Comparison of ENCODE assay signal across 10 cellular contexts in the genomic region with DNA sequence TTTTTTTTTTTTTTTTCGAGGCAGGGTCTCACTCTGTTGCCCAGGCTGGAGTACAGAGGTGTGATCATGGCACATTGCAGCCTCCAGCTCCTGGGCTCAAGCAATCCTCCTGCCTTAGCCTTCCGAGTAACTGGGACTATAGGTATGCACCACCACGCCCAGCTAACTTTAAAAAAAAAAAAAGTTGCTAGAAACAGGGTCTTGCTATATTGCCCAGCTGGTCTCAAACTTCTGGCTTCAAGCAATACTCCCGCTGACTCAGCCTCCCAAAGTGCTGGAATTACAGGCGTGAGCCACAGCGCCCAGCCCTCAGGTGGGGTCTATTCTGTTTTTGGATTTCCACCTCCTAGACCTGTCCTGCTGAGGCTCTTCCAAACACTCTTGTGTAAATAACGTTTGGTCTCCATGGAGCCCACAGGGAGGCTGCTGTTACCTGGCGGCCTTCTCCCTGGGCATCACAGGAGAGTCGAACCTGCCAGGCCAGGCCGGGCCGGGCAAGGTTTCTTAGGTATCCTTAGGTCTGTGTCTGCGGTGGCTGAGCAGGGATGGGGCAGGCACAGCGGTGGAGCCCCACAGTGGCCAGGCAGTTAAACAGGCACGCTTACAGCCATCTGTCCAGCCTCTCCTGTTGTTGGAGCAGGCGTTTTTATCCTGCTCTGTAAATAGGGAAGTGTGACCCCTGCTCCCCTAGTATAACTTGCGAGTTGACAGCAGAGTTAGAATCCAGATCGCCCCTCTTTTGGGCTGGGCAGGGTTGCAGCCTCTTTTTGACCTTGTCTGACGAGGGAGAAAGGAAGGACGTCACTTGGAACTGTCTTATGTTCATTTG. TPM values are rescaled to one million over a fixed set of nuclear protein-coding genes. Genes with fewer than 3 reads are reported as not detected.
A peak's percentile ranks its signal among the peaks of the same experiment; 100 is the strongest.
DNase-seq lines count a peak whose midpoint lies in the region; ATAC-seq and TF ChIP-seq lines count a peak whose summit lies in the region.
"Had no signal": no experiment of that assay in that cellular context is flagged by ENCODE, and none has a peak within 500 bp of the region (broad histone marks: within the 10 kb centered on the region; RNA-seq: fewer than 3 reads in every experiment).

No MANE protein-coding gene starts in this region.

- no peaks in the 10 kb centered on the region for H3K27me3 Mint-ChIP-seq in activated naive CD8-positive, alpha-beta T cell treated with anti-CD3 and anti-CD28 coated beads, Interleukin-2, amount 50 U/mL, for 24 hours
- H3K27me3 Mint-ChIP-seq in activated naive CD8-positive, alpha-beta T cell treated with anti-CD3 and anti-CD28 coated beads for 36 hours = no peaks in the 10 kb centered on the region
- no peaks in the 10 kb centered on the region for H3K27me3 Mint-ChIP-seq in mesothelial cell of epicardium (ENCODE audit: low read depth)
- H3K27me3 Mint-ChIP-seq: B cell had no signal

- DNase-seq in activated naive CD8-positive, alpha-beta T cell treated with anti-CD3 and anti-CD28 coated beads, Interleukin-2, amount 50 U/mL, for 24 hours = no peak
- DNase-seq in activated naive CD8-positive, alpha-beta T cell treated with anti-CD3 and anti-CD28 coated beads for 36 hours = no peak
- no peak for DNase-seq in mesothelial cell of epicardium (ENCODE audit: low spot score in 2 of 2, unreplicated experiment in 2 of 2)
- DNase-seq in vagina (ENCODE audit: extremely low spot score in 2 of 2) = no peak
- no peak for DNase-seq in activated CD8-positive, alpha-beta memory T cell treated with anti-CD3 and anti-CD28 coated beads, Interleukin-2, amount 50 U/mL, for 48 hours
- DNase-seq in NCI-H2171 treated with DMSO at 0.1 percent for 48 hours (lab: John Stamatoyannopoulos, UW) = no peak

- no peak for TF ChIP-seq POLR2A in vagina (IDR thresholded peaks at IDR 0.05)

- intact Hi-C loops in vagina (cut with DNase I) = loop anchor here (5.0 to 10.0 kb wide), 2 partner anchors 54 to 88 kb away; a partner anchor contains a TSS

- peaks cover 12% of the 10 kb centered on the region for H3K36me3 Mint-ChIP-seq in activated naive CD8-positive, alpha-beta T cell treated with anti-CD3 and anti-CD28 coated beads, Interleukin-2, amount 50 U/mL, for 24 hours (ENCODE audit: low read depth)
- peaks cover 16% of the 10 kb centered on the region for H3K36me3 Mint-ChIP-seq in activated naive CD8-positive, alpha-beta T cell treated with anti-CD3 and anti-CD28 coated beads for 36 hours
- peaks cover 10% of the 10 kb centered on the region for H3K36me3 Mint-ChIP-seq in mesothelial cell of epicardium

- H3K36me3 ChIP-seq in endocrine pancreas (ENCODE audit: control insufficient read depth, insufficient read depth, low read length) (no peaks in the 10 kb centered on the region), vagina (no peaks in the 10 kb centered on the region)

- H3K4me1 Mint-ChIP-seq in activated naive CD8-positive, alpha-beta T cell treated with anti-CD3 and anti-CD28 coated beads, Interleukin-2, amount 50 U/mL, for 24 hours = peaks cover 15% of the 10 kb centered on the region
- peaks cover 15% of the 10 kb centered on the region for H3K4me1 Mint-ChIP-seq in activated naive CD8-positive, alpha-beta T cell treated with anti-CD3 and anti-CD28 coated beads for 36 hours
- peaks cover 17% of the 10 kb centered on the region for H3K4me1 Mint-ChIP-seq in mesothelial cell of epicardium

- no peaks in the 10 kb centered on the region for H3K9me3 ChIP-seq in endocrine pancreas (ENCODE audit: control insufficient read depth, low read length)
- H3K9me3 ChIP-seq in vagina = no peaks in the 10 kb centered on the region

- H3K9me3 Mint-ChIP-seq in activated naive CD8-positive, alpha-beta T cell treated with anti-CD3 and anti-CD28 coated beads, Interleukin-2, amount 50 U/mL, for 24 hours = no peaks in the 10 kb centered on the region
- H3K9me3 Mint-ChIP-seq in activated naive CD8-positive, alpha-beta T cell treated with anti-CD3 and anti-CD28 coated beads for 36 hours = no peaks in the 10 kb centered on the region
- H3K9me3 Mint-ChIP-seq in mesothelial cell of epicardium = no peaks in the 10 kb centered on the region
- H3K9me3 Mint-ChIP-seq: activated T-helper 2 cell treated with anti-CD3 and anti-CD28 coated beads, Interferon-gamma antibody, Interleukin-2, Interleukin-4, amounts not matched to agents 10 μg/mL and 5 μg/mL and 100 μg/mL, durations not matched to agents 14 hours and 24 hours and 36 hours had no signal

- TF ChIP-seq CTCF in mesothelial cell of epicardium (IDR thresholded peaks at IDR 0.05; ENCODE audit: unreplicated experiment) (no peak), vagina (IDR thresholded peaks at IDR 0.05) (no peak)

- H3K9ac ChIP-seq in endocrine pancreas (ENCODE audit: control insufficient read depth, insufficient read depth, low read length) = peak overlapping the region; percentile 16

- no peak overlapping the region for H3K4me3 ChIP-seq in endocrine pancreas (ENCODE audit: control insufficient read depth, insufficient read depth, low read length)
- peak overlapping the region; percentile 1 to 21 for H3K4me3 ChIP-seq in vagina

- no peaks in the 10 kb centered on the region for H3K4me1 ChIP-seq in endocrine pancreas (ENCODE audit: control insufficient read depth, insufficient read depth, low read length)
- H3K4me1 ChIP-seq in vagina = peaks cover 71% of the 10 kb centered on the region

- H3K4me3 Mint-ChIP-seq in activated naive CD8-positive, alpha-beta T cell treated with anti-CD3 and anti-CD28 coated beads, Interleukin-2, amount 50 U/mL, for 24 hours = no peak overlapping the region
- H3K4me3 Mint-ChIP-seq in activated naive CD8-positive, alpha-beta T cell treated with anti-CD3 and anti-CD28 coated beads for 36 hours = no peak overlapping the region
- no peak overlapping the region for H3K4me3 Mint-ChIP-seq in mesothelial cell of epicardium
- H3K4me3 Mint-ChIP-seq: B cell had no signal

- H3K27ac Mint-ChIP-seq in activated naive CD8-positive, alpha-beta T cell treated with anti-CD3 and anti-CD28 coated beads, Interleukin-2, amount 50 U/mL, for 24 hours = no peak overlapping the region
- H3K27ac Mint-ChIP-seq in activated naive CD8-positive, alpha-beta T cell treated with anti-CD3 and anti-CD28 coated beads for 36 hours = no peak overlapping the region
- H3K27ac Mint-ChIP-seq in mesothelial cell of epicardium = peak overlapping the region; percentile 88
- H3K27ac Mint-ChIP-seq: activated T-helper 2 cell treated with anti-CD3 and anti-CD28 coated beads, Interferon-gamma antibody, Interleukin-2, Interleukin-4, amounts not matched to agents 10 μg/mL and 5 μg/mL and 100 μg/mL, durations not matched to agents 14 hours and 24 hours and 36 hours; B cell had no signal

- ATAC-seq in activated naive CD8-positive, alpha-beta T cell treated with anti-CD3 and anti-CD28 coated beads, Interleukin-2, amount 50 U/mL, for 24 hours = peak; percentile 20
- ATAC-seq in HG02885 (IDR thresholded peaks at IDR 0.05; ENCODE audit: poor library complexity, unreplicated experiment) = no peak

- peak overlapping the region; percentile 95 for H3K27ac ChIP-seq in vagina

- H3K27me3 ChIP-seq in endocrine pancreas (ENCODE audit: control insufficient read depth, insufficient read depth, low read length) = no peaks in the 10 kb centered on the region
- no peaks in the 10 kb centered on the region for H3K27me3 ChIP-seq in vagina

RNA-seq across cellular contexts. Expression of a gene that starts 18.8 kb away (rescaled TPM):
- total RNA-seq in activated naive CD8-positive, alpha-beta T cell treated with anti-CD3 and anti-CD28 coated beads for 36 hours = 10 to 100 TPM; 45.4 to 50.6 TPM
- total RNA-seq in mesothelial cell of epicardium (59.9 to 63.0 TPM (median 60.6 TPM) in 3 replicates), vagina (56.2 TPM)

RNA-seq across cellular contexts. Expression of a gene that starts 33.1 kb away (rescaled TPM):
- under 1 TPM; 0.76 to 0.94 TPM for total RNA-seq in activated naive CD8-positive, alpha-beta T cell treated with anti-CD3 and anti-CD28 coated beads for 36 hours
- total RNA-seq in mesothelial cell of epicardium (6.1 to 7.0 TPM (median 6.6 TPM) in 3 replicates), vagina (3.2 TPM)

RNA-seq across cellular contexts. Expression of a gene that starts 39.4 kb away (rescaled TPM):
- not detected for total RNA-seq in activated naive CD8-positive, alpha-beta T cell treated with anti-CD3 and anti-CD28 coated beads for 36 hours
- not detected in 3 replicates for total RNA-seq in mesothelial cell of epicardium
- not detected for total RNA-seq in vagina
- total RNA-seq: activated T-helper 2 cell treated with anti-CD3 and anti-CD28 coated beads, Interferon-gamma antibody, Interleukin-2, Interleukin-4, amounts not matched to agents 10 μg/mL and 5 μg/mL and 100 μg/mL, durations not matched to agents 14 hours and 24 hours and 36 hours; B cell had no signal

RNA-seq across cellular contexts. Expression of a gene that starts 55.7 kb away (rescaled TPM):
- not detected for total RNA-seq in activated naive CD8-positive, alpha-beta T cell treated with anti-CD3 and anti-CD28 coated beads for 36 hours
- total RNA-seq in mesothelial cell of epicardium (101 to 103 TPM (median 101 TPM) in 3 replicates), vagina (45.2 TPM)
- total RNA-seq: activated T-helper 2 cell treated with anti-CD3 and anti-CD28 coated beads, Interferon-gamma antibody, Interleukin-2, Interleukin-4, amounts not matched to agents 10 μg/mL and 5 μg/mL and 100 μg/mL, durations not matched to agents 14 hours and 24 hours and 36 hours; B cell had no signal
